ENCODE assay signal across 19 cellular contexts in the genomic region with DNA sequence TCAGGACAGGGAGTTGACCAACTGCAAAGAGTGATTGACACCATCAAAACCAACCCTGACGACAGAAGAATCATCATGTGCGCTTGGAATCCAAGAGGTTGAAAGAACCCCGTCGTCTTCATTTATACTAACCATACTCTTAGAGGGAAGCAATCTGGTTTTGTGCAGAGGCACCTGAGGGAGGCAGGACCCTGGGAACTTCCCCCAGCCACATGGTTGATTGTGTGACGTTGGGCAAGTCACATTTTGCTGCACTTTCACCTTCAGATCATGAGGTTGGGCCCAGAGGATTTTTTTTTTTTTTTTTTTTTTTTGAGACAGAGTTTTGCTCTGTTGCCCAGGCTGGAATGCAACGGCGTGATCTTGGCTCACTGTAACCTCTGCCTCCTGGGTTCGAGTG. TPM values are rescaled to one million over a fixed set of nuclear protein-coding genes. Genes with fewer than 3 reads are reported as not detected.
DNase-seq lines count a peak whose midpoint lies in the region; ATAC-seq and TF ChIP-seq lines count a peak whose summit lies in the region.
"Had no signal": no experiment of that assay in that cellular context is flagged by ENCODE, and none has a peak within 500 bp of the region (broad histone marks: within the 10 kb centered on the region; RNA-seq: fewer than 3 reads in every experiment).

No MANE protein-coding gene starts in this region.

- no peak overlapping the region for H3K4me3 ChIP-seq in endodermal cell (ENCODE audit: low read length)
- H3K4me3 ChIP-seq: BLaER1, HAP-1 had no signal

- no peak overlapping the region for H3K14ac ChIP-seq in H9 (ENCODE audit: insufficient read depth, low read length)

- H3K27ac Mint-ChIP-seq in activated CD4-positive, alpha-beta T cell treated with anti-CD3 and anti-CD28 coated beads, Interleukin-2, amount 10 ng/mL, durations not matched to agents 7 days and 5 days = peak overlapping the region; percentile 60
- H3K27ac Mint-ChIP-seq in activated CD4-positive, alpha-beta T cell treated with anti-CD3 and anti-CD28 coated beads, Interleukin-2, amount 10 ng/mL, durations not matched to agents 24 days and 14 days = no peak overlapping the region
- no peak overlapping the region for H3K27ac Mint-ChIP-seq in H9
- no peak overlapping the region for H3K27ac Mint-ChIP-seq in endodermal cell
- H3K27ac Mint-ChIP-seq in type B pancreatic cell = no peak overlapping the region
- H3K27ac Mint-ChIP-seq in activated T-cell treated with anti-CD3 and anti-CD28 coated beads, Interleukin-2, amount 50 U/mL, for 24 hours = no peak overlapping the region
- H3K27ac Mint-ChIP-seq: HFFc6 had no signal

- H2AFZ ChIP-seq in H9 (ENCODE audit: low read length) = no peak overlapping the region

- peak overlapping the region; percentile 82 for H3K56ac ChIP-seq in H9 (ENCODE audit: insufficient read length, low read depth, low read length)

- H3K23ac ChIP-seq in H9 (ENCODE audit: insufficient read length, low read depth, low read length) = no peak overlapping the region

- ATAC-seq in GM18498 (IDR thresholded peaks at IDR 0.05; ENCODE audit: unreplicated experiment) = no peak

- TF ChIP-seq CTCF in H9 (conservative IDR thresholded peaks at IDR 0.05) = no peak
- TF ChIP-seq CTCF in endodermal cell (conservative IDR thresholded peaks at IDR 0.05) = no peak
- no peak for TF ChIP-seq CTCF in type B pancreatic cell (conservative IDR thresholded peaks at IDR 0.05)

- H3K4me2 ChIP-seq in H9 (ENCODE audit: insufficient read depth, insufficient read length, low read length) = no peak overlapping the region
- H3K4me2 ChIP-seq: BLaER1 had no signal

- H4K91ac ChIP-seq in H9 (ENCODE audit: insufficient read length, low read depth, low read length) = no peak overlapping the region

- H3K36me3 Mint-ChIP-seq in activated CD4-positive, alpha-beta T cell treated with anti-CD3 and anti-CD28 coated beads, Interleukin-2, amount 10 ng/mL, durations not matched to agents 7 days and 5 days (ENCODE audit: low read depth) = peaks cover 63% of the 10 kb centered on the region
- peaks cover 64% of the 10 kb centered on the region for H3K36me3 Mint-ChIP-seq in activated CD4-positive, alpha-beta T cell treated with anti-CD3 and anti-CD28 coated beads, Interleukin-2, amount 10 ng/mL, durations not matched to agents 24 days and 14 days (ENCODE audit: low read depth)
- H3K36me3 Mint-ChIP-seq in H9 (ENCODE audit: insufficient read depth in 1 of 3, low read depth in 3 of 3) (peaks cover 36 to 74% (median 74%) of the 10 kb centered on the region in 3 experiments), endodermal cell (ENCODE audit: low read depth) (peaks cover 59% of the 10 kb centered on the region), type B pancreatic cell (peaks cover 37% of the 10 kb centered on the region)
- peaks cover 79% of the 10 kb centered on the region for H3K36me3 Mint-ChIP-seq in activated T-cell treated with anti-CD3 and anti-CD28 coated beads, Interleukin-2, amount 50 U/mL, for 24 hours (ENCODE audit: low read depth)

- no peak overlapping the region for H3K4me3 Mint-ChIP-seq in activated CD4-positive, alpha-beta T cell treated with anti-CD3 and anti-CD28 coated beads, Interleukin-2, amount 10 ng/mL, durations not matched to agents 7 days and 5 days
- no peak overlapping the region for H3K4me3 Mint-ChIP-seq in activated CD4-positive, alpha-beta T cell treated with anti-CD3 and anti-CD28 coated beads, Interleukin-2, amount 10 ng/mL, durations not matched to agents 24 days and 14 days
- no peak overlapping the region for H3K4me3 Mint-ChIP-seq in H9
- no peak overlapping the region for H3K4me3 Mint-ChIP-seq in endodermal cell
- H3K4me3 Mint-ChIP-seq in type B pancreatic cell = no peak overlapping the region
- H3K4me3 Mint-ChIP-seq in activated T-cell treated with anti-CD3 and anti-CD28 coated beads, Interleukin-2, amount 50 U/mL, for 24 hours = no peak overlapping the region
- H3K4me3 Mint-ChIP-seq: CD8-positive, alpha-beta memory T cell; HFFc6 had no signal

- H3K27me3 Mint-ChIP-seq in activated CD4-positive, alpha-beta T cell treated with anti-CD3 and anti-CD28 coated beads, Interleukin-2, amount 10 ng/mL, durations not matched to agents 7 days and 5 days = no peaks in the 10 kb centered on the region
- H3K27me3 Mint-ChIP-seq in activated CD4-positive, alpha-beta T cell treated with anti-CD3 and anti-CD28 coated beads, Interleukin-2, amount 10 ng/mL, durations not matched to agents 24 days and 14 days = no peaks in the 10 kb centered on the region
- H3K27me3 Mint-ChIP-seq in H9 (ENCODE audit: low read depth) (no peaks in the 10 kb centered on the region), endodermal cell (ENCODE audit: insufficient read depth) (no peaks in the 10 kb centered on the region), type B pancreatic cell (no peaks in the 10 kb centered on the region)
- no peaks in the 10 kb centered on the region for H3K27me3 Mint-ChIP-seq in activated T-cell treated with anti-CD3 and anti-CD28 coated beads, Interleukin-2, amount 50 U/mL, for 24 hours
- H3K27me3 Mint-ChIP-seq: CD8-positive, alpha-beta memory T cell had no signal

- H4K8ac ChIP-seq in H9 (replicated peaks; ENCODE audit: insufficient read length, low read depth, low read length) = no peak overlapping the region

- WGBS in H9 (ENCODE audit: extremely low coverage, insufficient read length, low lambda C conversion rate) = no CpG with 5 or more reads among the region's 8 CpGs
- WGBS in endodermal cell (ENCODE audit: insufficient coverage in 1 of 2, insufficient read length in 1 of 2), 2 experiments = 93 to 94% methylated on average over 6 to 8 of the region's 8 CpGs

- no peaks in the 10 kb centered on the region for H3K23me2 ChIP-seq in H9 (ENCODE audit: insufficient read length, low read depth, low read length, poor library complexity, severe bottlenecking)

- H3T11ph ChIP-seq in H9 (ENCODE audit: low read length) = no peak overlapping the region

- POLR2A ChIA-PET in activated CD4-positive, alpha-beta T cell treated with anti-CD3 and anti-CD28 coated beads, Interleukin-2, amount 10 ng/mL, durations not matched to agents 7 days and 5 days (lab: Charles Lee) = no interaction called here

- H4K5ac ChIP-seq in H9 (ENCODE audit: insufficient read length, low read depth, low read length) = no peak overlapping the region

- H3K9me3 Mint-ChIP-seq in activated CD4-positive, alpha-beta T cell treated with anti-CD3 and anti-CD28 coated beads, Interleukin-2, amount 10 ng/mL, durations not matched to agents 7 days and 5 days = peaks cover 7% of the 10 kb centered on the region
- peaks cover 5% of the 10 kb centered on the region for H3K9me3 Mint-ChIP-seq in activated CD4-positive, alpha-beta T cell treated with anti-CD3 and anti-CD28 coated beads, Interleukin-2, amount 10 ng/mL, durations not matched to agents 24 days and 14 days
- H3K9me3 Mint-ChIP-seq in H9 (peaks cover 8% of the 10 kb centered on the region in 2 experiments), endodermal cell (no peaks in the 10 kb centered on the region), type B pancreatic cell (no peaks in the 10 kb centered on the region)
- H3K9me3 Mint-ChIP-seq in activated T-cell treated with anti-CD3 and anti-CD28 coated beads, Interleukin-2, amount 50 U/mL, for 24 hours = peaks cover 4% of the 10 kb centered on the region
- H3K9me3 Mint-ChIP-seq: HFFc6 had no signal

- peaks cover 78% of the 10 kb centered on the region for H3K36me3 ChIP-seq in endodermal cell (ENCODE audit: control insufficient read depth, insufficient read depth, low read length)

- H2BK15ac ChIP-seq in H9 (ENCODE audit: low read depth, low read length) = no peak overlapping the region

- peaks cover 25% of the 10 kb centered on the region for H3K4me1 Mint-ChIP-seq in activated CD4-positive, alpha-beta T cell treated with anti-CD3 and anti-CD28 coated beads, Interleukin-2, amount 10 ng/mL, durations not matched to agents 7 days and 5 days
- H3K4me1 Mint-ChIP-seq in activated CD4-positive, alpha-beta T cell treated with anti-CD3 and anti-CD28 coated beads, Interleukin-2, amount 10 ng/mL, durations not matched to agents 24 days and 14 days = peaks cover 17% of the 10 kb centered on the region
- 0 out of 4 replicates have a peak, but pooled peaks cover 0 to 4% of the 10 kb centered on the region in 2 experiments for H3K4me1 Mint-ChIP-seq in H9
- H3K4me1 Mint-ChIP-seq in endodermal cell = no peaks in the 10 kb centered on the region
- no peaks in the 10 kb centered on the region for H3K4me1 Mint-ChIP-seq in type B pancreatic cell (ENCODE audit: unreplicated experiment)
- H3K4me1 Mint-ChIP-seq in activated T-cell treated with anti-CD3 and anti-CD28 coated beads, Interleukin-2, amount 50 U/mL, for 24 hours (ENCODE audit: low read depth) = peaks cover 6% of the 10 kb centered on the region
- H3K4me1 Mint-ChIP-seq: CD8-positive, alpha-beta memory T cell had no signal

- no peak overlapping the region for H3K27ac ChIP-seq in H9 (ENCODE audit: insufficient read length, low read depth, low read length)
- no peak overlapping the region for H3K27ac ChIP-seq in endodermal cell (ENCODE audit: low read depth, low read length)
- H3K27ac ChIP-seq: BLaER1, HL-60 had no signal

- H3K4ac ChIP-seq in H9 (ENCODE audit: low read depth, low read length) = no peak overlapping the region

- H2BK5ac ChIP-seq in H9 (ENCODE audit: insufficient read length, low read length) = no peak overlapping the region

- H3K4me1 ChIP-seq in H9 (ENCODE audit: insufficient read depth, low read length) (no peaks in the 10 kb centered on the region), endodermal cell (ENCODE audit: control insufficient read depth, insufficient read depth, low read length) (no peaks in the 10 kb centered on the region)
- H3K4me1 ChIP-seq: BLaER1, Caco-2, HAP-1 had no signal

- H3K79me1 ChIP-seq in H9 (ENCODE audit: insufficient read depth, low read depth, low read length, poor library complexity, severe bottlenecking) = no peaks in the 10 kb centered on the region

- H3K27me3 ChIP-seq in H9 (ENCODE audit: insufficient read depth, low read length) (no peaks in the 10 kb centered on the region), endodermal cell (ENCODE audit: control insufficient read depth, insufficient read depth, low read length, poor library complexity, severe bottlenecking) (no peaks in the 10 kb centered on the region)
- H3K27me3 ChIP-seq: BLaER1 had no signal

- no peak overlapping the region for H3K18ac ChIP-seq in H9 (ENCODE audit: insufficient read length, low read depth, low read length)

- H2BK20ac ChIP-seq in H9 (ENCODE audit: low read depth, low read length, poor library complexity, severe bottlenecking) = no peak overlapping the region

- H2AK5ac ChIP-seq in H9 (ENCODE audit: insufficient read length, low read length) = no peak overlapping the region

- intact Hi-C loops in activated CD4-positive, alpha-beta T cell treated with anti-CD3 and anti-CD28 coated beads, Interleukin-2, amount 10 ng/mL, durations not matched to agents 24 days and 14 days (cut with micrococcal nuclease) = no loop called here

- no peak overlapping the region for H2BK120ac ChIP-seq in H9 (ENCODE audit: low read depth, low read length, poor library complexity, severe bottlenecking)

- no peaks in the 10 kb centered on the region for H3K9me3 ChIP-seq in H9 (ENCODE audit: control insufficient read depth, low read depth, low read length)
- peaks cover 7% of the 10 kb centered on the region for H3K9me3 ChIP-seq in endodermal cell (ENCODE audit: control insufficient read depth, low read length)
- H3K9me3 ChIP-seq: BLaER1, Caco-2, HAP-1 had no signal

- no peaks in the 10 kb centered on the region for H4K20me1 ChIP-seq in H9 (ENCODE audit: control insufficient read depth, insufficient read depth, insufficient read length)

- H2BK12ac ChIP-seq in H9 (ENCODE audit: insufficient read length, low read depth, low read length) = no peak overlapping the region

- no peak overlapping the region for H3K9ac ChIP-seq in H9 (ENCODE audit: extremely low read depth, insufficient read length, low read length)
- H3K9ac ChIP-seq in endodermal cell (ENCODE audit: extremely low read depth, low read length, poor library complexity, severe bottlenecking) = no peak overlapping the region
- H3K9ac ChIP-seq: BLaER1 had no signal

- peaks cover 5% of the 10 kb centered on the region; the same call in 1 of the 2 replicates for H3K79me2 ChIP-seq in H9 (ENCODE audit: insufficient read depth, low read length)

- DNase-seq in activated CD4-positive, alpha-beta T cell treated with anti-CD3 and anti-CD28 coated beads, Interleukin-2, amount 10 ng/mL, durations not matched to agents 7 days and 5 days = no peak
- DNase-seq in activated CD4-positive, alpha-beta T cell treated with anti-CD3 and anti-CD28 coated beads, Interleukin-2, amount 10 ng/mL, durations not matched to agents 24 days and 14 days = no peak
- DNase-seq in H9 (no peak), endodermal cell (peak; percentile 24), type B pancreatic cell (ENCODE audit: extremely low spot score, unreplicated experiment) (peak; percentile 15)
- DNase-seq in activated T-cell treated with anti-CD3 and anti-CD28 coated beads, Interleukin-2, amount 50 U/mL, for 24 hours = no peak
- DNase-seq: 8988T; AML-193; Caco-2; CD8-positive, alpha-beta memory T cell; DND-41; GF-D8; GOT3; HFFc6; KBM-7 had no signal

- CTCF ChIA-PET in activated CD4-positive, alpha-beta T cell treated with anti-CD3 and anti-CD28 coated beads, Interleukin-2, amount 10 ng/mL, durations not matched to agents 7 days and 5 days (lab: Charles Lee) = interaction anchor here (1.6 kb wide), 1 partner anchor 13 kb away, joined by 3 read pairs; no protein-coding TSS in a partner anchor

RNA-seq across cellular contexts. Expression of a gene that starts 11.6 kb away (rescaled TPM):
- total RNA-seq in activated CD4-positive, alpha-beta T cell treated with anti-CD3 and anti-CD28 coated beads, Interleukin-2, amount 10 ng/mL, durations not matched to agents 7 days and 5 days = 100 to 1,000 TPM; 421 to 478 TPM
- total RNA-seq in activated CD4-positive, alpha-beta T cell treated with anti-CD3 and anti-CD28 coated beads, Interleukin-2, amount 10 ng/mL, durations not matched to agents 24 days and 14 days = 269 and 276 TPM in 2 replicates
- 135 and 140 TPM in 2 replicates for total RNA-seq in H9 (2021)
- total RNA-seq in endodermal cell = 10 to 100 TPM; 81.9 to 90.0 TPM
- 258 TPM for polyA plus RNA-seq in endodermal cell (2013, experiment 1 of 2)
- polyA plus RNA-seq in endodermal cell (2013, experiment 2 of 2) = 232 TPM
- 65.3 and 143 TPM in 2 replicates for total RNA-seq in type B pancreatic cell (ENCODE audit: low replicate concordance)

RNA-seq across cellular contexts. Expression of a gene that starts 43.4 kb away (rescaled TPM):
- total RNA-seq in activated CD4-positive, alpha-beta T cell treated with anti-CD3 and anti-CD28 coated beads, Interleukin-2, amount 10 ng/mL, durations not matched to agents 7 days and 5 days = 10 to 100 TPM; 67.2 to 70.3 TPM
- total RNA-seq in activated CD4-positive, alpha-beta T cell treated with anti-CD3 and anti-CD28 coated beads, Interleukin-2, amount 10 ng/mL, durations not matched to agents 24 days and 14 days = 85.2 and 91.8 TPM in 2 replicates
- total RNA-seq in H9 (2021) (37.9 and 40.3 TPM in 2 replicates), endodermal cell (10 to 100 TPM; 85.7 to 89.5 TPM), type B pancreatic cell (ENCODE audit: low replicate concordance) (43.2 and 63.1 TPM in 2 replicates)
- 47.9 TPM for polyA plus RNA-seq in endodermal cell (2013, experiment 1 of 2)
- 33.7 TPM for polyA plus RNA-seq in endodermal cell (2013, experiment 2 of 2)

Comparison
In these comparisons a context has a peak if more than half of its experiments do, and no peak if none do; other contexts are left out.
1. DNase-seq: peak in endodermal cell (single experiment) and type B pancreatic cell (single experiment); none in activated CD4-positive, alpha-beta T cell treated with anti-CD3 and anti-CD28 coated beads, Interleukin-2, amount 10 ng/mL, durations not matched to agents 7 days and 5 days (single experiment), activated CD4-positive, alpha-beta T cell treated with anti-CD3 and anti-CD28 coated beads, Interleukin-2, amount 10 ng/mL, durations not matched to agents 24 days and 14 days (single experiment), H9 (single experiment) and activated T-cell treated with anti-CD3 and anti-CD28 coated beads, Interleukin-2, amount 50 U/mL, for 24 hours (single experiment).